8 cellular contexts compared by ENCODE assay signal in genomic region chr6:70955441-70956190, GRCh38. TPM values are rescaled to one million over a fixed set of nuclear protein-coding genes. Genes with fewer than 3 reads are reported as not detected.
DNase-seq lines count a peak whose midpoint lies in the region; ATAC-seq and TF ChIP-seq lines count a peak whose summit lies in the region.

No MANE protein-coding gene starts in this region.

- H3K4me3 ChIP-seq in cardiac fibroblast (replicated peaks in 1 of 2; ENCODE audit: low read depth in 2 of 2, low read length in 2 of 2) (peak overlapping the region; percentile 48), spleen (peak overlapping the region; percentile 45 to 77 (median 54))

- H3K9me3 ChIP-seq in spleen = no peaks in the 10 kb centered on the region

- no peaks in the 10 kb centered on the region for H3K9me3 Mint-ChIP-seq in WTC11

- peaks cover 14 to 30% (median 26%) of the 10 kb centered on the region in 6 donors for H3K4me1 ChIP-seq in spleen

- peaks cover 70% of the 10 kb centered on the region for H3K27me3 Mint-ChIP-seq in WTC11 (ENCODE audit: low read depth)

- 1 to 2% (median 1%) methylated on average over 16 to 65 of the region's 65 CpGs for WGBS in spleen, 5 donors

- intact Hi-C loops in spleen (cut with DNase I; ENCODE audit: low total_unique reads) = no loop called here

- peaks cover 26% of the 10 kb centered on the region for H3K4me1 Mint-ChIP-seq in WTC11

- peak; percentile 82 for TF ChIP-seq CTCF in WTC11 (IDR thresholded peaks at IDR 0.05)
- TF ChIP-seq CTCF in cardiac fibroblast (IDR thresholded peaks at IDR 0.05; ENCODE audit: low read depth, low read length) = peak; percentile 71
- peak; percentile 43 to 93 (median 82) for TF ChIP-seq CTCF in spleen (IDR thresholded peaks at IDR 0.05 in 8 of 11, conservative IDR thresholded peaks at IDR 0.05 in 3 of 11)

- peaks cover 7 to 55% (median 46%) of the 10 kb centered on the region in 7 donors for H3K27me3 ChIP-seq in spleen (replicated peaks in 1 of 7)

- no peak overlapping the region for H3K27ac Mint-ChIP-seq in WTC11

- ATAC-seq in GM18517 (IDR thresholded peaks at IDR 0.05; ENCODE audit: unreplicated experiment) = peak; percentile 93
- ATAC-seq in HG03045 (IDR thresholded peaks at IDR 0.05; ENCODE audit: unreplicated experiment) = peak; percentile 92
- ATAC-seq in WTC11 = peak; percentile 84

- no peak overlapping the region for H3K27ac ChIP-seq in spleen

- DNase-seq in A172 (ENCODE audit: low spot score) = peak; percentile 42
- peak; percentile 56 for DNase-seq in NCI-H2107 (lab: John Stamatoyannopoulos, UW)
- peak; percentile 97 for DNase-seq in WTC11 (ENCODE audit: low spot score)
- peak; percentile 73 to 74 for DNase-seq in cardiac fibroblast (ENCODE audit: low read depth in 2 of 2)
- peak; percentile 69 for DNase-seq in iris pigment epithelial cell (ENCODE audit: low read depth)
- peak; percentile 96 for DNase-seq in spleen

- peak overlapping the region; percentile 80 for H3K4me3 Mint-ChIP-seq in WTC11

- TF ChIP-seq POLR2A in spleen (IDR thresholded peaks at IDR 0.05) = no peak

- CTCF ChIA-PET in WTC11 (lab: Charles Lee) = interaction anchor here (0.6 to 4.2 kb wide), 50 partner anchors 12 to 1690 kb away, joined by 3 to 40 read pairs (median 4); partner anchors contain the start of genes FAM135A, SDHAF4 and SMAP1

- no peaks in the 10 kb centered on the region for H3K36me3 ChIP-seq in spleen

- no peaks in the 10 kb centered on the region for H3K36me3 Mint-ChIP-seq in WTC11

- POLR2A ChIA-PET in WTC11 (lab: Charles Lee) = interaction anchor here (1.0 to 1.3 kb wide), 2 partner anchors 71 to 410 kb away, joined by 3 read pairs; no protein-coding TSS in a partner anchor

TF ChIP-seq in WTC11, 78 proteins besides CTCF, POLR2A, EP300 and RAD21 (continues in another document):
- TF ChIP-seq ESRRA (CRISPR knock-in tag; IDR thresholded peaks at IDR 0.05; ENCODE audit: borderline replicate concordance) (peak; percentile 94; the same call in 1 of the 2 replicates), MLX (CRISPR knock-in tag; IDR thresholded peaks at IDR 0.05) (peak; percentile 82; the same call in 1 of the 2 replicates), MXD4 (CRISPR knock-in tag; IDR thresholded peaks at IDR 0.05; ENCODE audit: borderline replicate concordance) (no peak), SP1 (CRISPR knock-in tag; conservative IDR thresholded peaks at IDR 0.05) (no peak; the same call in 1 of the 2 replicates), EMX1 (CRISPR knock-in tag; IDR thresholded peaks at IDR 0.05) (no peak), ELF4 (CRISPR knock-in tag; IDR thresholded peaks at IDR 0.05; ENCODE audit: low read depth) (no peak), KAT7 (CRISPR knock-in tag; IDR thresholded peaks at IDR 0.05; ENCODE audit: borderline replicate concordance) (peak; percentile 98), IRF2 (CRISPR knock-in tag; IDR thresholded peaks at IDR 0.05; ENCODE audit: borderline replicate concordance, low read depth) (no peak), FOXP4 (CRISPR knock-in tag; IDR thresholded peaks at IDR 0.05) (peak; percentile 97), STAT6 (CRISPR knock-in tag; conservative IDR thresholded peaks at IDR 0.05; ENCODE audit: low read depth) (no peak), GRHL2 (CRISPR knock-in tag; IDR thresholded peaks at IDR 0.05; ENCODE audit: insufficient replicate concordance, severe bottlenecking) (no peak), JAZF1 (CRISPR knock-in tag; IDR thresholded peaks at IDR 0.05) (no peak), GABPB1 (CRISPR knock-in tag; IDR thresholded peaks at IDR 0.05) (no peak), TEAD1 (CRISPR knock-in tag; IDR thresholded peaks at IDR 0.05) (peak; percentile 97), IRF1 (CRISPR knock-in tag; IDR thresholded peaks at IDR 0.05) (peak; percentile 69; the same call in 1 of the 2 replicates), ATF3 (CRISPR knock-in tag; conservative IDR thresholded peaks at IDR 0.05) (no peak), NR3C1 (CRISPR knock-in tag; conservative IDR thresholded peaks at IDR 0.05; ENCODE audit: low read depth) (0 out of 2 replicates have a peak, but pooled peaks have one; percentile 70), JUN (CRISPR knock-in tag; IDR thresholded peaks at IDR 0.05) (peak; percentile 74; the same call in 1 of the 2 replicates)

RNA-seq across cellular contexts. Expression of gene B3GAT2, which starts 1.2 kb away (rescaled TPM):
- total RNA-seq in A172 (2014; rRNA removed; shearing (Covaris generic)) = not detected in 2 replicates
- 0.70 to 0.85 TPM (median 0.71 TPM) in 3 replicates for total RNA-seq in WTC11 (2021)
- under 1 TPM in 1 of 7 donors, not detected in 6; 0.06 TPM for total RNA-seq in spleen
- polyA plus RNA-seq in spleen = under 1 TPM; 0.03 to 0.09 (median 0.04) TPM

Comparison
In these comparisons a context has a peak if more than half of its experiments do, and no peak if none do; other contexts are left out.
1. DNase-seq: peak in every context shown above with its lines; median percentile 97 in WTC11; 96 in spleen; 74 in cardiac fibroblast; 69 in iris pigment epithelial cell; 56 in NCI-H2107; 42 in A172.